In the genomic region with DNA sequence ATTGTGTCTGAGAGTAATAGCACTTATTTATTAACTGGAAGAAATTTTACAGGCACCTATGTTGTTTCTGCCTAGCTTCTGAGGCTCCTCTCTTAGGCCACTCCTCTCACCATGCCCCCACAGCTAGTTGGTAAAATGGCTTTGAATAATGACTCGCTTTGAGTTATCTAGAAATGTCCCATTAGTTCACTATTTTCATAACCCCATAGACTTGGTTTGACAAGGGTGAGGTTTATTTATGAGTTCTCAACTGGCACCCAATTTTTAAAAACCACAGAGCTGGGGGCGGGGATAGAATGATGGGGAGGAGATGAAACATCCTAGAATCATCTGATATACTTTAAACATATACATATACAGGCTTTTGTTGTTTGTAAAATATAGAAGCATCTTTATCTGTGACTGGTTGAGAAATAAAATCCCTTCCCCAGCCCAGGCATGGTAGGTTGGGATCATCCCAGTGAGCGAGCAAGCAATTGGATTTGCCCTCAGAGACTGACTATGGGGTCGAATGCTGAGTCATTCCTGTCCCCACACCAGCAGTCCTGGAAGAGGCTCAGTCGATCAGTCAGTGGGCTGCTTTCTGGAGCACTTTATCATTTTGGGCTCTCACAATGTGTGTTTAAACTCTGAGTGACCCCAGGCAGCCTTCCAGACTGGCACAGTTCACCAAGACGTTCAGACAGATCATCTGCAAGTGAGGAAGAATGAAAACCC, we compare ENCODE assay signal across 11 cellular contexts.
A peak's percentile ranks its signal among the peaks of the same experiment; 100 is the strongest.
DNase-seq lines count a peak whose midpoint lies in the region; ATAC-seq and TF ChIP-seq lines count a peak whose summit lies in the region.
"Had no signal": no experiment of that assay in that cellular context is flagged by ENCODE, and none has a peak within 500 bp of the region (broad histone marks: within the 10 kb centered on the region; RNA-seq: fewer than 3 reads in every experiment).

No MANE protein-coding gene starts in this region.

- no peak for TF ChIP-seq CTCF in BE2C (IDR thresholded peaks at IDR 0.05; ENCODE audit: low read depth, low read length)
- no peak for TF ChIP-seq CTCF in astrocyte of the spinal cord (IDR thresholded peaks at IDR 0.05; ENCODE audit: low read depth, low read length)
- no peak for TF ChIP-seq CTCF in osteoblast (IDR thresholded peaks at IDR 0.05; ENCODE audit: extremely low read depth, low read depth, low read length)
- TF ChIP-seq CTCF in GM10248 (IDR thresholded peaks at IDR 0.05; ENCODE audit: control extremely low read depth, extremely low read depth, low read depth, missing control alignments): no peak

- in situ Hi-C loops in astrocyte of the spinal cord (cut with HindIII; ENCODE audit: low sequenced_read_pairs): no loop called here

- peak overlapping the region; percentile 47 for H3K4me2 ChIP-seq in osteoblast (ENCODE audit: insufficient read depth, low read length)

- intact Hi-C loops in head of caudate nucleus (cut with DNase I): no loop called here

- H3K4me3 ChIP-seq in BE2C (ENCODE audit: low read depth, low read length): peak overlapping the region; percentile 21
- H3K4me3 ChIP-seq in astrocyte of the spinal cord (ENCODE audit: low read depth, low read length): no peak overlapping the region
- no peak overlapping the region for H3K4me3 ChIP-seq in osteoblast (ENCODE audit: insufficient read depth, low read length)

- H4K20me1 ChIP-seq in osteoblast (ENCODE audit: insufficient read depth, low read length): no peaks in the 10 kb centered on the region

- peak; percentile 56 for DNase-seq in BE2C
- peak; percentile 51 for DNase-seq in HT1080 (ENCODE audit: low read depth)
- peak; percentile 61 for DNase-seq in astrocyte of the spinal cord (ENCODE audit: low read depth, low spot score)
- DNase-seq in osteoblast (ENCODE audit: insufficient read length, low spot score, missing footprints): no peak
- DNase-seq in GM10248 (ENCODE audit: extremely low spot score): no peak
- DNase-seq in head of caudate nucleus: no peak
- DNase-seq in nucleus accumbens (lab: John Stamatoyannopoulos, UW): no peak
- DNase-seq: effector CD4-positive, alpha-beta T cell; KBM-7; OCI-M1 had no signal

- H2AFZ ChIP-seq in osteoblast (ENCODE audit: low read length): no peak overlapping the region

- H3K36me3 ChIP-seq in BE2C (no peaks in the 10 kb centered on the region), osteoblast (ENCODE audit: insufficient read depth, low read length) (no peaks in the 10 kb centered on the region)

- H3K9me3 ChIP-seq in BE2C: no peaks in the 10 kb centered on the region
- H3K9me3 ChIP-seq in osteoblast (ENCODE audit: low read depth, low read length): no peaks in the 10 kb centered on the region

- CTCF ChIA-PET in GM10248 (lab: Yijun Ruan, JAX): no interaction called here

- ATAC-seq in HG03460 (IDR thresholded peaks at IDR 0.05; ENCODE audit: unreplicated experiment): no peak

- H3K4me1 ChIP-seq in BE2C: peaks cover 15% of the 10 kb centered on the region
- peaks cover 41% of the 10 kb centered on the region for H3K4me1 ChIP-seq in osteoblast (ENCODE audit: insufficient read depth, low read length)

- H3K27ac ChIP-seq in osteoblast (ENCODE audit: low read depth, low read length): peak overlapping the region; percentile 17

- no peaks in the 10 kb centered on the region for H3K79me2 ChIP-seq in osteoblast (ENCODE audit: insufficient read depth, low read length)

- H3K27me3 ChIP-seq in BE2C: no peaks in the 10 kb centered on the region
- no peaks in the 10 kb centered on the region for H3K27me3 ChIP-seq in osteoblast (ENCODE audit: insufficient read depth, low read length)

- POLR2A ChIA-PET in GM10248 (lab: Yijun Ruan, JAX): no interaction called here

Comparison
In these comparisons a context has a peak if more than half of its experiments do, and no peak if none do; other contexts are left out.
1. DNase-seq: peak in BE2C (single experiment), HT1080 (single experiment) and astrocyte of the spinal cord (single experiment); none in osteoblast (single experiment), GM10248 (single experiment), head of caudate nucleus (0 of 42) and nucleus accumbens (0 of 56).